ENCODE assay signal across 9 cellular contexts in genomic region chr1:192732787-192733186, GRCh38.
A peak's percentile ranks its signal among the peaks of the same experiment; 100 is the strongest.
DNase-seq lines count a peak whose midpoint lies in the region; ATAC-seq and TF ChIP-seq lines count a peak whose summit lies in the region.
"Had no signal": no experiment of that assay in that cellular context is flagged by ENCODE, and none has a peak within 500 bp of the region (broad histone marks: within the 10 kb centered on the region; RNA-seq: fewer than 3 reads in every experiment).

No MANE protein-coding gene starts in this region.

- BruUV-seq in PC-9 (replicated peaks; lab: Mats Ljungman, UMichigan): no TSS peak

- H3K4me2 ChIP-seq in PC-9 (no peak overlapping the region), mesendoderm (ENCODE audit: low read length) (no peak overlapping the region)

- DNase-seq in NCI-H2171 treated with DMSO at 0.1 percent for 48 hours (lab: John Stamatoyannopoulos, UW) (peak; percentile 34), NCI-H2171 (lab: John Stamatoyannopoulos, UW) (no peak), PC-9 (no peak), mesendoderm (peak; percentile 57), NCI-H1436 treated with DMSO at 0.1 percent for 48 hours (lab: John Stamatoyannopoulos, UW) (no peak)
- no peak for DNase-seq in stimulated activated naive CD4-positive, alpha-beta T cell treated with Interleukin-2 at 50 U/mL for 16 hours (lab: John Stamatoyannopoulos, UW)
- DNase-seq: NCI-H510A treated with DMSO at 0.1 percent for 48 hours had no signal

- no peaks in the 10 kb centered on the region for H3K79me2 ChIP-seq in PC-9 (ENCODE audit: low read depth)
- H3K79me2 ChIP-seq in mesendoderm (ENCODE audit: control insufficient read depth, insufficient read depth, low read length): no peaks in the 10 kb centered on the region

- ATAC-seq in HG02870 (IDR thresholded peaks at IDR 0.05; ENCODE audit: unreplicated experiment) (peak; percentile 45), esophagus mucosa (no peak)

- TF ChIP-seq CTCF in PC-9 (conservative IDR thresholded peaks at IDR 0.05): no peak; the same call in 1 of the 2 replicates

- no peaks in the 10 kb centered on the region for H3K4me1 ChIP-seq in PC-9 (replicated peaks; ENCODE audit: insufficient read depth)
- no peaks in the 10 kb centered on the region for H3K4me1 ChIP-seq in mesendoderm (ENCODE audit: control insufficient read depth, low read depth, low read length)

- no peak overlapping the region for H4K8ac ChIP-seq in mesendoderm (ENCODE audit: low read depth, low read length)

- H2AK5ac ChIP-seq in mesendoderm (ENCODE audit: low read length): no peak overlapping the region

- H4K20me1 ChIP-seq in PC-9 (ENCODE audit: insufficient read depth): no peaks in the 10 kb centered on the region

- H3K23ac ChIP-seq in mesendoderm (ENCODE audit: low read length): no peak overlapping the region

- H3K9me2 ChIP-seq in PC-9 (ENCODE audit: insufficient read depth): no peaks in the 10 kb centered on the region

- H4K5ac ChIP-seq in mesendoderm (ENCODE audit: low read length): no peak overlapping the region

- H2BK120ac ChIP-seq in mesendoderm (ENCODE audit: low read depth, low read length): no peak overlapping the region

- POLR2A ChIA-PET in PC-9 (lab: Charles Lee; ENCODE audit: unreplicated experiment): no interaction called here

- H3K4me3 ChIP-seq in PC-9 (no peak overlapping the region), mesendoderm (ENCODE audit: low read length) (no peak overlapping the region)

- H3F3A ChIP-seq in PC-9 (ENCODE audit: insufficient read depth, low read depth): no peaks in the 10 kb centered on the region

- H3K27me3 ChIP-seq in PC-9 (ENCODE audit: insufficient read depth, low read depth): no peaks in the 10 kb centered on the region
- no peaks in the 10 kb centered on the region for H3K27me3 ChIP-seq in mesendoderm (ENCODE audit: insufficient read depth, low read length, poor library complexity)

- intact Hi-C loops in PC-9 (cut with micrococcal nuclease; ENCODE audit: unreplicated experiment): no loop called here

- no peak overlapping the region for H3K56ac ChIP-seq in mesendoderm (ENCODE audit: low read length)

- CTCF ChIA-PET in PC-9 (lab: Charles Lee): no interaction called here

- no peak overlapping the region for H3K9ac ChIP-seq in mesendoderm (ENCODE audit: low read length)

- H3K18ac ChIP-seq in mesendoderm (ENCODE audit: low read length): no peak overlapping the region

- H3K79me1 ChIP-seq in mesendoderm (ENCODE audit: low read length): no peaks in the 10 kb centered on the region

- no CpG with 5 or more reads among the region's 2 CpGs for WGBS in mesendoderm (ENCODE audit: extremely low coverage, insufficient coverage, low lambda C conversion rate)

- no peak overlapping the region for H2BK5ac ChIP-seq in mesendoderm (ENCODE audit: low read length)

- no peak overlapping the region for H2BK15ac ChIP-seq in mesendoderm (replicated peaks; ENCODE audit: low read depth)

- no peaks in the 10 kb centered on the region for H3K9me3 ChIP-seq in PC-9 (ENCODE audit: insufficient read depth, low read depth)

- H2AFZ ChIP-seq in PC-9: peak overlapping the region; percentile 65

- H3K36me3 ChIP-seq in PC-9 (ENCODE audit: low read depth): no peaks in the 10 kb centered on the region
- no peaks in the 10 kb centered on the region for H3K36me3 ChIP-seq in mesendoderm (ENCODE audit: control insufficient read depth, insufficient read depth, low read length)

- H3K4ac ChIP-seq in mesendoderm (ENCODE audit: low read depth, low read length): no peak overlapping the region

- no peak overlapping the region for H3K27ac ChIP-seq in PC-9
- no peak overlapping the region for H3K27ac ChIP-seq in mesendoderm (ENCODE audit: low read depth, low read length)

Comparison
In these comparisons a context has a peak if more than half of its experiments do, and no peak if none do; other contexts are left out.
1. DNase-seq: peak in NCI-H2171 treated with DMSO at 0.1 percent for 48 hours (single experiment) and mesendoderm (single experiment); none in NCI-H2171 (single experiment), PC-9 (0 of 2), NCI-H1436 treated with DMSO at 0.1 percent for 48 hours (single experiment) and stimulated activated naive CD4-positive, alpha-beta T cell treated with Interleukin-2 at 50 U/mL for 16 hours (single experiment).